ENCODE assay signal across 8 cellular contexts in genomic region chr4:145099653-145100052, GRCh38. TPM values are rescaled to one million over a fixed set of nuclear protein-coding genes. Genes with fewer than 3 reads are reported as not detected.
A peak's percentile ranks its signal among the peaks of the same experiment; 100 is the strongest.
DNase-seq lines count a peak whose midpoint lies in the region; ATAC-seq and TF ChIP-seq lines count a peak whose summit lies in the region.

No MANE protein-coding gene starts in this region.

- TF ChIP-seq CTCF in foreskin keratinocyte (conservative IDR thresholded peaks at IDR 0.05) (no peak), suprapubic skin (IDR thresholded peaks at IDR 0.05) (no peak), GM10248 (IDR thresholded peaks at IDR 0.05; ENCODE audit: control extremely low read depth, extremely low read depth, low read depth, missing control alignments) (no peak)

- H3K9me3 ChIP-seq in SK-N-MC (ENCODE audit: low read depth, low read length) (no peaks in the 10 kb centered on the region), suprapubic skin (no peaks in the 10 kb centered on the region)

- H3K36me3 Mint-ChIP-seq in activated T-cell treated with anti-CD3 and anti-CD28 coated beads, Interleukin-2, amount 50 U/mL, for 72 hours (ENCODE audit: insufficient read depth in 2 of 2), result peaks cover 9 to 14% of the 10 kb centered on the region in 2 donors

- H3K27ac ChIP-seq in SK-N-MC (no peak overlapping the region), foreskin keratinocyte (peak overlapping the region; percentile 81), suprapubic skin (no peak overlapping the region)

- CTCF ChIA-PET in GM10248 (lab: Yijun Ruan, JAX), result no interaction called here

- ATAC-seq in activated T-cell treated with anti-CD3 and anti-CD28 coated beads, Interleukin-2, amount 50 U/mL, for 72 hours (replicated peaks in 1 of 2), result no peak
- no peak for ATAC-seq in foreskin keratinocyte

- no peak for DNase-seq in activated T-cell treated with anti-CD3 and anti-CD28 coated beads, Interleukin-2, amount 50 U/mL, for 72 hours
- no peak for DNase-seq in activated T-cell treated with anti-CD3 and anti-CD28 coated beads, Interleukin-2, amount 50 U/mL, for 48 hours
- no peak for DNase-seq in SK-N-MC (ENCODE audit: low read depth, low spot score)
- DNase-seq in foreskin keratinocyte, result peak in 1 of 2 donors; percentile 5
- no peak for DNase-seq in suprapubic skin (ENCODE audit: low spot score in 2 of 2)
- DNase-seq in GM10248 (ENCODE audit: extremely low spot score), result no peak
- DNase-seq in NCI-H1092 treated with DMSO at 0.1 percent for 48 hours (lab: John Stamatoyannopoulos, UW), result no peak
- DNase-seq in COR-L47 (lab: John Stamatoyannopoulos, UW), result no peak

- 20% methylated on average over 5 of the region's 5 CpGs for WGBS in suprapubic skin

- H3K4me3 Mint-ChIP-seq in activated T-cell treated with anti-CD3 and anti-CD28 coated beads, Interleukin-2, amount 50 U/mL, for 72 hours, result peak overlapping the region; percentile 91 to 98

- H3K9me3 Mint-ChIP-seq in activated T-cell treated with anti-CD3 and anti-CD28 coated beads, Interleukin-2, amount 50 U/mL, for 72 hours, result no peaks in the 10 kb centered on the region

- H3K36me3 ChIP-seq in SK-N-MC (ENCODE audit: insufficient read depth, low read length) (peaks cover 60% of the 10 kb centered on the region), suprapubic skin (peaks cover 8% of the 10 kb centered on the region)

- peak overlapping the region; percentile 95 for H3K9ac ChIP-seq in SK-N-MC (ENCODE audit: insufficient read length)

- no peak for TF ChIP-seq EP300 in suprapubic skin (IDR thresholded peaks at IDR 0.05)

- POLR2A ChIA-PET in GM10248 (lab: Yijun Ruan, JAX), result interaction anchor here (1.3 kb wide), 1 partner anchor 33 kb away, joined by 3 read pairs; no protein-coding TSS in a partner anchor

- H3K4me3 ChIP-seq in SK-N-MC, result peak overlapping the region; percentile 84
- H3K4me3 ChIP-seq in suprapubic skin, result peak overlapping the region; percentile 89

- no peaks in the 10 kb centered on the region for H3K27me3 Mint-ChIP-seq in activated T-cell treated with anti-CD3 and anti-CD28 coated beads, Interleukin-2, amount 50 U/mL, for 72 hours (ENCODE audit: low read depth)

- no peak for TF ChIP-seq POLR2A in suprapubic skin (IDR thresholded peaks at IDR 0.05)

- peaks cover 5% of the 10 kb centered on the region for H3K4me1 Mint-ChIP-seq in activated T-cell treated with anti-CD3 and anti-CD28 coated beads, Interleukin-2, amount 50 U/mL, for 72 hours (ENCODE audit: low read depth)

- H3K4me1 ChIP-seq in foreskin keratinocyte (peaks cover 11% of the 10 kb centered on the region), suprapubic skin (peaks cover 44% of the 10 kb centered on the region)

- peak overlapping the region; percentile 99 for H3K27ac Mint-ChIP-seq in activated T-cell treated with anti-CD3 and anti-CD28 coated beads, Interleukin-2, amount 50 U/mL, for 72 hours

- H3K27me3 ChIP-seq in foreskin keratinocyte, result no peaks in the 10 kb centered on the region
- no peaks in the 10 kb centered on the region for H3K27me3 ChIP-seq in suprapubic skin

RNA-seq across cellular contexts. Expression of gene ABCE1, which starts 1.5 kb away (rescaled TPM):
- 100 to 1,000 TPM in 1 of 2 donors, 10 to 100 TPM in 1; 85.0 to 118 TPM for total RNA-seq in activated T-cell treated with anti-CD3 and anti-CD28 coated beads, Interleukin-2, amount 50 U/mL, for 72 hours
- 116 and 127 TPM in 2 replicates for total RNA-seq in foreskin keratinocyte
- 33.7 and 43.4 TPM in 2 replicates for polyA plus RNA-seq in foreskin keratinocyte
- total RNA-seq in suprapubic skin, result 10 to 100 TPM; 70.6 to 87.5 (median 75.8) TPM

RNA-seq across cellular contexts. Expression of gene ANAPC10, which starts 1.7 kb away (rescaled TPM):
- total RNA-seq in activated T-cell treated with anti-CD3 and anti-CD28 coated beads, Interleukin-2, amount 50 U/mL, for 72 hours, result 10 to 100 TPM; 25.2 to 29.4 TPM
- total RNA-seq in foreskin keratinocyte (22.8 and 23.5 TPM in 2 replicates), suprapubic skin (10 to 100 TPM; 16.1 to 30.1 (median 24.0) TPM)
- 20.2 and 25.4 TPM in 2 replicates for polyA plus RNA-seq in foreskin keratinocyte
